29 cellular contexts compared by ENCODE assay signal in the genomic region with DNA sequence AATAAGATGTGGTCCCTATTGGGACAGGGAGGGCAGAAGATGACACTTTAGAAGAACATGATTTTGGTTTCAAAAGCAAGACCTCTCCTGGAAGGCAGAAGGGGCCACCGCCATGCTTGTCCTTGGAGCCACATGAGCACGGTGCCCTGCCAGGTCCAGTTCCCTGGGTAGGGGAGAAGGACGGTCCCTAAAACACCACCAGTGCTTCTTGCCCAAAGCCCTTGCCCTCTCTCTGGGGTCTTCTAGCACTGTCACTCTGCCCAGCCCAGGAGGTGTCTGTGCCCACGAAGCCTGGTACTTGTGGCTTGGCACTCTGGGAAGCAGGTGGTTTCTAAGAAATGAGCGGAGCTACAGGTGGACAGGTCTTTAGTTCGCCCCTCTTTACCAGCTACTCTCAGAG. TPM values are rescaled to one million over a fixed set of nuclear protein-coding genes. Genes with fewer than 3 reads are reported as not detected.
DNase-seq lines count a peak whose midpoint lies in the region; ATAC-seq and TF ChIP-seq lines count a peak whose summit lies in the region.
"Had no signal": no experiment of that assay in that cellular context is flagged by ENCODE, and none has a peak within 500 bp of the region (broad histone marks: within the 10 kb centered on the region; RNA-seq: fewer than 3 reads in every experiment).

No MANE protein-coding gene starts in this region.

- H3K9ac ChIP-seq in DND-41 (ENCODE audit: low read depth, low read length) = no peak overlapping the region

- H3K79me2 ChIP-seq in DND-41 (ENCODE audit: insufficient read depth, low read length) = no peaks in the 10 kb centered on the region
- H3K79me2 ChIP-seq in hepatocyte = no peaks in the 10 kb centered on the region

- over 99% methylated on average over 6 of the region's 6 CpGs for WGBS in hepatocyte (ENCODE audit: low lambda C conversion rate, missing lambda C conversion rate)

- H3K27me3 ChIP-seq in DND-41 (ENCODE audit: insufficient read depth, low read length, poor library complexity) = no peaks in the 10 kb centered on the region
- H3K27me3 ChIP-seq in hepatocyte = no peaks in the 10 kb centered on the region
- H3K27me3 ChIP-seq: foreskin keratinocyte, tibial nerve had no signal

- ATAC-seq in activated T-cell treated with anti-CD3 and anti-CD28 coated beads, Interleukin-2, amount 50 U/mL, for 72 hours (replicated peaks in 1 of 2) = no peak
- no peak for ATAC-seq in DND-41 (ENCODE audit: insufficient read depth, low read depth)
- no peak for ATAC-seq in stimulated activated effector memory CD8-positive, alpha-beta T cell treated with anti-CD3 and anti-CD28 coated beads, Interleukin-12 subunit alpha, Interleukin-12 subunit beta, amount 100 ng/mL, for 72 hours
- ATAC-seq in HG02870 (IDR thresholded peaks at IDR 0.05; ENCODE audit: unreplicated experiment) = no peak
- ATAC-seq in HG02588 (IDR thresholded peaks at IDR 0.05; ENCODE audit: unreplicated experiment) = no peak
- ATAC-seq: K562; PC-3; stimulated activated naive CD8-positive, alpha-beta T cell treated with anti-CD3 and anti-CD28 coated beads, Interleukin-15, Interleukin-2, amounts not matched to agents 100 U/mL and 50 U/mL, for 24 hours had no signal

- no peaks in the 10 kb centered on the region for H3K9me2 ChIP-seq in hepatocyte (replicated peaks; ENCODE audit: insufficient read depth)

- H3K36me3 Mint-ChIP-seq in activated T-cell treated with anti-CD3 and anti-CD28 coated beads, Interleukin-2, amount 50 U/mL, for 24 hours (ENCODE audit: low read depth) = peaks cover 24% of the 10 kb centered on the region
- no peaks in the 10 kb centered on the region for H3K36me3 Mint-ChIP-seq in activated T-cell treated with anti-CD3 and anti-CD28 coated beads, Interleukin-2, amount 50 U/mL, for 72 hours (ENCODE audit: insufficient read depth in 2 of 2)
- peaks cover 29% of the 10 kb centered on the region for H3K36me3 Mint-ChIP-seq in stimulated activated effector memory CD8-positive, alpha-beta T cell treated with anti-CD3 and anti-CD28 coated beads, Interleukin-12 subunit alpha, Interleukin-12 subunit beta, amount 100 ng/mL, for 72 hours
- peaks cover 2% of the 10 kb centered on the region for H3K36me3 Mint-ChIP-seq in activated T-helper 1 cell treated with anti-CD3 and anti-CD28 coated beads, Interleukin-12 subunit alpha, Interleukin-12 subunit beta, Interleukin-2, Interleukin-4 antibody, amounts not matched to agents 30 ng/mL and 10 ng/mL and 1 ng/mL, durations not matched to agents 14 hours and 24 hours and 36 hours (ENCODE audit: low read depth)

- no peak overlapping the region for H3K27ac Mint-ChIP-seq in activated T-cell treated with anti-CD3 and anti-CD28 coated beads, Interleukin-2, amount 50 U/mL, for 24 hours
- no peak overlapping the region for H3K27ac Mint-ChIP-seq in activated T-cell treated with anti-CD3 and anti-CD28 coated beads, Interleukin-2, amount 50 U/mL, for 72 hours
- peak overlapping the region; percentile 50 for H3K27ac Mint-ChIP-seq in stimulated activated effector memory CD8-positive, alpha-beta T cell treated with anti-CD3 and anti-CD28 coated beads, Interleukin-12 subunit alpha, Interleukin-12 subunit beta, amount 100 ng/mL, for 72 hours
- no peak overlapping the region for H3K27ac Mint-ChIP-seq in activated T-helper 1 cell treated with anti-CD3 and anti-CD28 coated beads, Interleukin-12 subunit alpha, Interleukin-12 subunit beta, Interleukin-2, Interleukin-4 antibody, amounts not matched to agents 30 ng/mL and 10 ng/mL and 1 ng/mL, durations not matched to agents 14 hours and 24 hours and 36 hours

- no peaks in the 10 kb centered on the region for H3K27me3 Mint-ChIP-seq in activated T-cell treated with anti-CD3 and anti-CD28 coated beads, Interleukin-2, amount 50 U/mL, for 24 hours
- H3K27me3 Mint-ChIP-seq in activated T-cell treated with anti-CD3 and anti-CD28 coated beads, Interleukin-2, amount 50 U/mL, for 72 hours (ENCODE audit: low read depth) = no peaks in the 10 kb centered on the region
- no peaks in the 10 kb centered on the region for H3K27me3 Mint-ChIP-seq in activated T-helper 1 cell treated with anti-CD3 and anti-CD28 coated beads, Interleukin-12 subunit alpha, Interleukin-12 subunit beta, Interleukin-2, Interleukin-4 antibody, amounts not matched to agents 30 ng/mL and 10 ng/mL and 1 ng/mL, durations not matched to agents 14 hours and 24 hours and 36 hours (ENCODE audit: insufficient read depth)
- H3K27me3 Mint-ChIP-seq: brain had no signal

- no peak overlapping the region for H3K27ac ChIP-seq in DND-41 (ENCODE audit: low read length)
- no peak overlapping the region for H3K27ac ChIP-seq in hepatocyte
- H3K27ac ChIP-seq: foreskin keratinocyte, tibial nerve had no signal

- H3K4me2 ChIP-seq in DND-41 (ENCODE audit: insufficient read depth, low read length) (no peak overlapping the region), hepatocyte (no peak overlapping the region)

- H3K4me1 ChIP-seq in DND-41 (ENCODE audit: insufficient read depth, low read length) (no peaks in the 10 kb centered on the region), hepatocyte (ENCODE audit: insufficient read depth) (no peaks in the 10 kb centered on the region)
- H3K4me1 ChIP-seq: Caco-2 had no signal

- peaks cover 2% of the 10 kb centered on the region; the same call in 1 of the 2 replicates for H4K20me1 ChIP-seq in DND-41 (ENCODE audit: insufficient read depth, low read length)
- H4K20me1 ChIP-seq in hepatocyte (ENCODE audit: insufficient read depth, poor library complexity, severe bottlenecking) = no peaks in the 10 kb centered on the region

- TF ChIP-seq CTCF in DND-41 (IDR thresholded peaks at IDR 0.05; ENCODE audit: borderline replicate concordance, extremely low read depth, low read length, poor library complexity, severe bottlenecking) (no peak), hepatocyte (IDR thresholded peaks at IDR 0.05; ENCODE audit: poor library complexity) (no peak)

- no peaks in the 10 kb centered on the region for H3K9me3 Mint-ChIP-seq in activated T-cell treated with anti-CD3 and anti-CD28 coated beads, Interleukin-2, amount 50 U/mL, for 24 hours
- H3K9me3 Mint-ChIP-seq in activated T-cell treated with anti-CD3 and anti-CD28 coated beads, Interleukin-2, amount 50 U/mL, for 72 hours = no peaks in the 10 kb centered on the region
- H3K9me3 Mint-ChIP-seq in stimulated activated effector memory CD8-positive, alpha-beta T cell treated with anti-CD3 and anti-CD28 coated beads, Interleukin-12 subunit alpha, Interleukin-12 subunit beta, amount 100 ng/mL, for 72 hours = no peaks in the 10 kb centered on the region
- H3K9me3 Mint-ChIP-seq in activated T-helper 1 cell treated with anti-CD3 and anti-CD28 coated beads, Interleukin-12 subunit alpha, Interleukin-12 subunit beta, Interleukin-2, Interleukin-4 antibody, amounts not matched to agents 30 ng/mL and 10 ng/mL and 1 ng/mL, durations not matched to agents 14 hours and 24 hours and 36 hours = no peaks in the 10 kb centered on the region

- H3K4me3 ChIP-seq in DND-41 (ENCODE audit: low read depth in 1 of 2, low read length in 2 of 2) (no peak overlapping the region), hepatocyte (no peak overlapping the region)
- H3K4me3 ChIP-seq: HAP-1, K562, tibial nerve had no signal

- no peak overlapping the region for H2AFZ ChIP-seq in DND-41 (ENCODE audit: low read depth, low read length)
- no peak overlapping the region for H2AFZ ChIP-seq in hepatocyte

- peaks cover 13% of the 10 kb centered on the region for H3K4me1 Mint-ChIP-seq in activated T-cell treated with anti-CD3 and anti-CD28 coated beads, Interleukin-2, amount 50 U/mL, for 24 hours (ENCODE audit: low read depth)
- peaks cover 10% of the 10 kb centered on the region for H3K4me1 Mint-ChIP-seq in activated T-cell treated with anti-CD3 and anti-CD28 coated beads, Interleukin-2, amount 50 U/mL, for 72 hours (ENCODE audit: low read depth)
- H3K4me1 Mint-ChIP-seq in stimulated activated effector memory CD8-positive, alpha-beta T cell treated with anti-CD3 and anti-CD28 coated beads, Interleukin-12 subunit alpha, Interleukin-12 subunit beta, amount 100 ng/mL, for 72 hours = peaks cover 9% of the 10 kb centered on the region
- H3K4me1 Mint-ChIP-seq in activated T-helper 1 cell treated with anti-CD3 and anti-CD28 coated beads, Interleukin-12 subunit alpha, Interleukin-12 subunit beta, Interleukin-2, Interleukin-4 antibody, amounts not matched to agents 30 ng/mL and 10 ng/mL and 1 ng/mL, durations not matched to agents 14 hours and 24 hours and 36 hours (ENCODE audit: low read depth) = peaks cover 9% of the 10 kb centered on the region

- peak; percentile 27 for DNase-seq in activated T-cell treated with anti-CD3 and anti-CD28 coated beads, Interleukin-2, amount 50 U/mL, for 24 hours
- DNase-seq in activated T-cell treated with anti-CD3 and anti-CD28 coated beads, Interleukin-2, amount 50 U/mL, for 72 hours = no peak
- DNase-seq in DND-41 (peak; percentile 3), hepatocyte (ENCODE audit: low spot score) (peak; percentile 1)
- DNase-seq in stimulated activated effector memory CD8-positive, alpha-beta T cell treated with anti-CD3 and anti-CD28 coated beads, Interleukin-12 subunit alpha, Interleukin-12 subunit beta, amount 100 ng/mL, for 72 hours (ENCODE audit: low spot score in 2 of 2) = peak in 1 of 2 donors; percentile 42
- DNase-seq in activated T-helper 1 cell treated with anti-CD3 and anti-CD28 coated beads, Interleukin-12 subunit alpha, Interleukin-12 subunit beta, Interleukin-2, Interleukin-4 antibody, amounts not matched to agents 30 ng/mL and 10 ng/mL and 1 ng/mL, durations not matched to agents 14 hours and 24 hours and 36 hours (ENCODE audit: low spot score) = no peak
- DNase-seq: activated CD4-positive, alpha-beta T cell treated with anti-CD3 and anti-CD28 coated beads, Interleukin-2, amount 50 U/mL, for 1 hour; activated gamma-delta T cell; activated T-cell treated with anti-CD3 and anti-CD28 coated beads for 4 hours; Caco-2; DMS79 treated with DMSO at 0.1 percent for 48 hours; effector memory CD4-positive, alpha-beta T cell; foreskin keratinocyte; mesendoderm; NCI-H1105; NCI-H2029; NCI-H526; NK-92 treated with Interleukin-12 subunit alpha and Interleukin-12 subunit beta, amount 100 ng/mL, for 24 hours; nucleus accumbens; PC-3; SHP77 treated with DMSO at 0.1 percent for 48 hours; stimulated activated naive CD8-positive, alpha-beta T cell treated with anti-CD3 and anti-CD28 coated beads, Interleukin-15, Interleukin-2, amounts not matched to agents 100 U/mL and 50 U/mL, for 24 hours; T1000 had no signal

- no peak overlapping the region for H3K4me3 Mint-ChIP-seq in activated T-cell treated with anti-CD3 and anti-CD28 coated beads, Interleukin-2, amount 50 U/mL, for 24 hours
- H3K4me3 Mint-ChIP-seq in activated T-cell treated with anti-CD3 and anti-CD28 coated beads, Interleukin-2, amount 50 U/mL, for 72 hours = no peak overlapping the region
- H3K4me3 Mint-ChIP-seq in stimulated activated effector memory CD8-positive, alpha-beta T cell treated with anti-CD3 and anti-CD28 coated beads, Interleukin-12 subunit alpha, Interleukin-12 subunit beta, amount 100 ng/mL, for 72 hours = no peak overlapping the region
- H3K4me3 Mint-ChIP-seq in activated T-helper 1 cell treated with anti-CD3 and anti-CD28 coated beads, Interleukin-12 subunit alpha, Interleukin-12 subunit beta, Interleukin-2, Interleukin-4 antibody, amounts not matched to agents 30 ng/mL and 10 ng/mL and 1 ng/mL, durations not matched to agents 14 hours and 24 hours and 36 hours = no peak overlapping the region
- H3K4me3 Mint-ChIP-seq: brain had no signal

- H3K9me3 ChIP-seq in DND-41 (ENCODE audit: insufficient read depth, low read length, severe bottlenecking) (no peaks in the 10 kb centered on the region), hepatocyte (ENCODE audit: low read depth) (no peaks in the 10 kb centered on the region)
- H3K9me3 ChIP-seq: Caco-2, HAP-1 had no signal

- H3K36me3 ChIP-seq in DND-41 (ENCODE audit: insufficient read depth, low read length) (peaks cover 15% of the 10 kb centered on the region), hepatocyte (replicated peaks; ENCODE audit: insufficient read depth, low read depth) (no peaks in the 10 kb centered on the region)

- intact Hi-C loops in activated T-helper 1 cell treated with anti-CD3 and anti-CD28 coated beads, Interleukin-12 subunit alpha, Interleukin-12 subunit beta, Interleukin-2, Interleukin-4 antibody, amounts not matched to agents 30 ng/mL and 10 ng/mL and 1 ng/mL, durations not matched to agents 14 hours and 24 hours and 36 hours (cut with micrococcal nuclease) = no loop called here

RNA-seq across cellular contexts. Expression of gene PLCG1, which starts 46.0 kb away (rescaled TPM):
- total RNA-seq in activated T-cell treated with anti-CD3 and anti-CD28 coated beads, Interleukin-2, amount 50 U/mL, for 72 hours = 100 to 1,000 TPM; 177 to 221 TPM
- total RNA-seq in hepatocyte = 48.5 and 73.2 TPM in 2 replicates
- 52.7 and 52.8 TPM in 2 replicates for polyA plus RNA-seq in hepatocyte
- 203 and 205 TPM in 2 replicates for total RNA-seq in activated T-helper 1 cell treated with anti-CD3 and anti-CD28 coated beads, Interleukin-12 subunit alpha, Interleukin-12 subunit beta, Interleukin-2, Interleukin-4 antibody, amounts not matched to agents 30 ng/mL and 10 ng/mL and 1 ng/mL, durations not matched to agents 14 hours and 24 hours and 36 hours

Comparison
In these comparisons a context has a peak if more than half of its experiments do, and no peak if none do; other contexts are left out.
1. DNase-seq: peak in activated T-cell treated with anti-CD3 and anti-CD28 coated beads, Interleukin-2, amount 50 U/mL, for 24 hours (single experiment), DND-41 (single experiment) and hepatocyte (single experiment); none in activated T-cell treated with anti-CD3 and anti-CD28 coated beads, Interleukin-2, amount 50 U/mL, for 72 hours (0 of 2) and activated T-helper 1 cell treated with anti-CD3 and anti-CD28 coated beads, Interleukin-12 subunit alpha, Interleukin-12 subunit beta, Interleukin-2, Interleukin-4 antibody, amounts not matched to agents 30 ng/mL and 10 ng/mL and 1 ng/mL, durations not matched to agents 14 hours and 24 hours and 36 hours (single experiment).